10 cellular contexts compared by ENCODE assay signal in genomic region chr2:112724611-112725525, GRCh38. TPM values are rescaled to one million over a fixed set of nuclear protein-coding genes. Genes with fewer than 3 reads are reported as not detected.
DNase-seq lines count a peak whose midpoint lies in the region; ATAC-seq and TF ChIP-seq lines count a peak whose summit lies in the region.
"Had no signal": no experiment of that assay in that cellular context is flagged by ENCODE, and none has a peak within 500 bp of the region (broad histone marks: within the 10 kb centered on the region; RNA-seq: fewer than 3 reads in every experiment).

No MANE protein-coding gene starts in this region.

- no peak overlapping the region for H2AFZ ChIP-seq in HCT116 (ENCODE audit: low read depth, low read length, poor library complexity, severe bottlenecking)

- BruUV-seq in HCT116 (replicated peaks; lab: Mats Ljungman, UMichigan): TSS peak; percentile 42

- no peaks in the 10 kb centered on the region for H3K79me2 ChIP-seq in HCT116 (ENCODE audit: insufficient read depth, low read length)

- in situ Hi-C loops in SK-MEL-5 (cut with HindIII; ENCODE audit: low pct_unique_long_range_greater_than_20kb, low sequenced_read_pairs): no loop called here

- no peaks in the 10 kb centered on the region for H3K27me3 Mint-ChIP-seq in natural killer cell treated with Interleukin-12 subunit alpha and Interleukin-12 subunit beta and Interleukin-15 and Interleukin-18, amount 100 ng/mL, for 72 hours

- 0 out of 2 replicates have a peak overlapping the region, but pooled peaks have one; percentile 16 for H3K9ac ChIP-seq in HCT116 (ENCODE audit: low read length)

- peaks cover 13 to 29% of the 10 kb centered on the region in 2 experiments for H3K4me1 ChIP-seq in HCT116 (ENCODE audit: control insufficient read depth in 1 of 2, insufficient read depth in 2 of 2, low read length in 2 of 2)
- peaks cover 0 to 6% (median 2%) of the 10 kb centered on the region in 4 donors for H3K4me1 ChIP-seq in Peyer's patch
- H3K4me1 ChIP-seq: vagina had no signal

- no peaks in the 10 kb centered on the region for H3K9me3 Mint-ChIP-seq in natural killer cell treated with Interleukin-12 subunit alpha and Interleukin-12 subunit beta and Interleukin-15 and Interleukin-18, amount 100 ng/mL, for 72 hours

- TF ChIP-seq POLR2A in HCT116 (IDR thresholded peaks at IDR 0.05; ENCODE audit: borderline replicate concordance, extremely low read depth, insufficient read depth, insufficient read length): no peak
- no peak for TF ChIP-seq POLR2A in Peyer's patch (IDR thresholded peaks at IDR 0.05)

- H3K4me2 ChIP-seq in HCT116 (ENCODE audit: low read length): peak overlapping the region; percentile 65

- no peaks in the 10 kb centered on the region for H3K36me3 Mint-ChIP-seq in natural killer cell treated with Interleukin-12 subunit alpha and Interleukin-12 subunit beta and Interleukin-15 and Interleukin-18, amount 100 ng/mL, for 72 hours

- H3K36me3 ChIP-seq in HCT116 (ENCODE audit: control insufficient read depth in 1 of 2, insufficient read depth in 2 of 2, low read length in 2 of 2): no peaks in the 10 kb centered on the region
- H3K36me3 ChIP-seq in Peyer's patch: no peaks in the 10 kb centered on the region
- H3K36me3 ChIP-seq: vagina had no signal

- H4K20me1 ChIP-seq in HCT116 (ENCODE audit: insufficient read depth): no peaks in the 10 kb centered on the region

- H3K4me1 Mint-ChIP-seq in natural killer cell treated with Interleukin-12 subunit alpha and Interleukin-12 subunit beta and Interleukin-15 and Interleukin-18, amount 100 ng/mL, for 72 hours (ENCODE audit: low read depth in 2 of 2): peaks cover 0 to 8% of the 10 kb centered on the region in 2 donors

- peak; percentile 40 for ATAC-seq in HCT116
- ATAC-seq in natural killer cell treated with Interleukin-12 subunit alpha and Interleukin-12 subunit beta and Interleukin-15 and Interleukin-18, amount 100 ng/mL, for 72 hours: no peak
- no peak for ATAC-seq in HG02885 (IDR thresholded peaks at IDR 0.05; ENCODE audit: poor library complexity, unreplicated experiment)

- H3K27ac Mint-ChIP-seq in natural killer cell treated with Interleukin-12 subunit alpha and Interleukin-12 subunit beta and Interleukin-15 and Interleukin-18, amount 100 ng/mL, for 72 hours: peak overlapping the region in 1 of 2 donors; percentile 62

- CTCF ChIA-PET in HCT116 (lab: Charles Lee): interaction anchor here (0.5 to 4.6 kb wide), 14 partner anchors 9 to 835 kb away, joined by 3 to 100 read pairs (median 8); partner anchors contain the start of gene CHCHD5

- peak; percentile 48 for DNase-seq in CD1c-positive myeloid dendritic cell (ENCODE audit: extremely low spot score)
- no peak for DNase-seq in HCT116 (ENCODE audit: low read depth, low spot score)
- DNase-seq in SK-MEL-5 (ENCODE audit: low read depth, low spot score): peak; percentile 39
- DNase-seq in iPS-NIHi11 (ENCODE audit: low spot score): peak; percentile 80
- no peak for DNase-seq in activated CD8-positive, alpha-beta memory T cell treated with anti-CD3 and anti-CD28 coated beads, Interleukin-2, amount 50 U/mL, for 4 hours
- no peak for DNase-seq in Peyer's patch
- no peak for DNase-seq in natural killer cell treated with Interleukin-12 subunit alpha and Interleukin-12 subunit beta and Interleukin-15 and Interleukin-18, amount 100 ng/mL, for 72 hours (ENCODE audit: low spot score)

- intact Hi-C loops in HCT116 (cut with micrococcal nuclease): loop anchor here (5.0 kb wide), 3 partner anchors 143 to 838 kb away; partner anchors contain the start of genes CHCHD5 and TTL

- H3K9me2 ChIP-seq in HCT116 (ENCODE audit: insufficient read depth): no peaks in the 10 kb centered on the region

- no peaks in the 10 kb centered on the region for H3K27me3 ChIP-seq in HCT116 (ENCODE audit: insufficient read depth, low read length)
- H3K27me3 ChIP-seq in Peyer's patch: no peaks in the 10 kb centered on the region
- H3K27me3 ChIP-seq: vagina had no signal

- no peak overlapping the region for H3K27ac ChIP-seq in HCT116 (ENCODE audit: low read depth, low read length)
- no peak overlapping the region for H3K27ac ChIP-seq in Peyer's patch
- H3K27ac ChIP-seq: vagina had no signal

- TF ChIP-seq RAD21 in HCT116 (IDR thresholded peaks at IDR 0.05; ENCODE audit: low read depth): peak; percentile 72

- H3K9me3 ChIP-seq in HCT116 (ENCODE audit: control insufficient read depth in 1 of 2, insufficient read depth in 1 of 2, low read depth in 1 of 2, low read length in 2 of 2) (no peaks in the 10 kb centered on the region), Peyer's patch (no peaks in the 10 kb centered on the region)
- H3K9me3 ChIP-seq: vagina had no signal

- RAD21 ChIA-PET in HCT116 (lab: Charles Lee; ENCODE audit: low non-redundant PET in 1 of 2, low total read pairs in 2 of 2, uncharacterized antibody in 2 of 2, unreplicated experiment in 2 of 2): interaction anchor here (0.7 to 3.2 kb wide), 8 partner anchors 32 to 217 kb away, joined by 3 to 35 read pairs (median 6); partner anchors contain the start of gene CHCHD5 (in 2 of the 2)

- POLR2A ChIA-PET in HCT116 (lab: Charles Lee): interaction anchor here (0.9 to 3.5 kb wide), 6 partner anchors 32 to 141 kb away, joined by 3 to 22 read pairs (median 11); partner anchors contain the start of genes CHCHD5 and SLC20A1

- no peak overlapping the region for H3K4me3 ChIP-seq in HCT116 (replicated peaks in 1 of 2; ENCODE audit: low read depth in 1 of 2, low read length in 2 of 2)
- no peak overlapping the region for H3K4me3 ChIP-seq in Peyer's patch
- H3K4me3 ChIP-seq: vagina had no signal

- H3K4me3 Mint-ChIP-seq in natural killer cell treated with Interleukin-12 subunit alpha and Interleukin-12 subunit beta and Interleukin-15 and Interleukin-18, amount 100 ng/mL, for 72 hours: no peak overlapping the region

- peak; percentile 41 to 71 (median 53) for TF ChIP-seq CTCF in HCT116 (IDR thresholded peaks at IDR 0.05 in 2 of 3, conservative IDR thresholded peaks at IDR 0.05 in 1 of 3; ENCODE audit: borderline replicate concordance in 1 of 3, insufficient read depth in 1 of 3, low read depth in 2 of 3, low read length in 2 of 3)
- TF ChIP-seq CTCF in Peyer's patch (IDR thresholded peaks at IDR 0.05): peak in 1 of 6 experiments; percentile 28

TF ChIP-seq in HCT116, 20 proteins besides CTCF, POLR2A, EP300 and RAD21:
- TF ChIP-seq TCF7L2 (IDR thresholded peaks at IDR 0.05; ENCODE audit: borderline replicate concordance, extremely low read depth, insufficient read depth, insufficient read length) (no peak), CEBPB (IDR thresholded peaks at IDR 0.05; ENCODE audit: low read depth) (no peak), ZBTB33 (IDR thresholded peaks at IDR 0.05; ENCODE audit: extremely low read depth, insufficient replicate concordance, low read length) (no peak), ELF1 (IDR thresholded peaks at IDR 0.05; ENCODE audit: borderline replicate concordance, low read depth) (no peak), EZH2phosphoT487 (IDR thresholded peaks at IDR 0.05; ENCODE audit: borderline replicate concordance) (no peak), ZFX (IDR thresholded peaks at IDR 0.05) (no peak), EZH2 (IDR thresholded peaks at IDR 0.05) (no peak), POLR2AphosphoS5 (IDR thresholded peaks at IDR 0.05; ENCODE audit: low read depth, low read length) (no peak), YY1 (IDR thresholded peaks at IDR 0.05; ENCODE audit: extremely low read depth, insufficient replicate concordance, low read depth, low read length) (no peak)
- TF ChIP-seq, protein P1, sequence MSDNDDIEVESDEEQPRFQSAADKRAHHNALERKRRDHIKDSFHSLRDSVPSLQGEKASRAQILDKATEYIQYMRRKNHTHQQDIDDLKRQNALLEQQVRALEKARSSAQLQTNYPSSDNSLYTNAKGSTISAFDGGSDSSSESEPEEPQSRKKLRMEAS (IDR thresholded peaks at IDR 0.05): no peak

RNA-seq across cellular contexts. Expression of gene NT5DC4, which starts 4.0 kb away (rescaled TPM):
- 0.22 TPM for total RNA-seq in HCT116 (2021; ENCODE audit: unreplicated experiment)
- polyA plus RNA-seq in HCT116 (2012): 0.10 and 0.21 TPM in 2 replicates
- total RNA-seq in SK-MEL-5 (2014; rRNA removed; shearing (Covaris generic)): 0.13 TPM in 1 of 2 replicates, not detected in the other
- not detected in 2 replicates for polyA plus RNA-seq in SK-MEL-5 (2015; cell fraction: cytosol; rRNA removed)
- polyA plus RNA-seq in SK-MEL-5 (2015; cell fraction: nucleus; rRNA removed): 1.3 TPM in 1 of 2 replicates, not detected in the other
- 1 to 10 TPM in 1 of 4 donors, not detected in 3; 5.8 TPM for total RNA-seq in Peyer's patch
- total RNA-seq in natural killer cell treated with Interleukin-12 subunit alpha and Interleukin-12 subunit beta and Interleukin-15 and Interleukin-18, amount 100 ng/mL, for 72 hours: not detected
- total RNA-seq: fibroblast of lung, vagina had no signal
- polyA plus RNA-seq: fibroblast of lung had no signal

RNA-seq across cellular contexts. Expression of gene CKAP2L, which starts 39.5 kb away (rescaled TPM):
- total RNA-seq in HCT116 (2021; ENCODE audit: unreplicated experiment): 27.5 TPM
- polyA plus RNA-seq in HCT116 (2012): 8.5 and 13.5 TPM in 2 replicates
- total RNA-seq in SK-MEL-5 (2014; rRNA removed; shearing (Covaris generic)): 7.1 and 7.7 TPM in 2 replicates
- polyA plus RNA-seq in SK-MEL-5 (2015; cell fraction: cytosol; rRNA removed): 7.9 and 14.9 TPM in 2 replicates
- polyA plus RNA-seq in SK-MEL-5 (2015; cell fraction: nucleus; rRNA removed): 7.7 and 10.2 TPM in 2 replicates
- total RNA-seq in Peyer's patch: 10 to 100 TPM in 1 of 4 donors, 1 to 10 TPM in 1, under 1 TPM in 2; 0.54 to 19.0 (median 1.3) TPM
- total RNA-seq in natural killer cell treated with Interleukin-12 subunit alpha and Interleukin-12 subunit beta and Interleukin-15 and Interleukin-18, amount 100 ng/mL, for 72 hours: 10 to 100 TPM; 26.8 to 45.7 TPM

RNA-seq across cellular contexts. Expression of gene IL1A, which starts 59.4 kb away (rescaled TPM):
- total RNA-seq in HCT116 (2021; ENCODE audit: unreplicated experiment) (0.10 TPM), Peyer's patch (not detected)
- polyA plus RNA-seq in HCT116 (2012): 0.17 and 0.19 TPM in 2 replicates
- total RNA-seq in SK-MEL-5 (2014; rRNA removed; shearing (Covaris generic)): not detected in 2 replicates
- polyA plus RNA-seq in SK-MEL-5 (2015; cell fraction: cytosol; rRNA removed): not detected in 2 replicates
- not detected in 2 replicates for polyA plus RNA-seq in SK-MEL-5 (2015; cell fraction: nucleus; rRNA removed)
- 10 to 100 TPM in 1 of 2 donors, under 1 TPM in 1; 0.25 to 12.3 TPM for total RNA-seq in natural killer cell treated with Interleukin-12 subunit alpha and Interleukin-12 subunit beta and Interleukin-15 and Interleukin-18, amount 100 ng/mL, for 72 hours

Comparison
In these comparisons a context has a peak if more than half of its experiments do, and no peak if none do; other contexts are left out.
1. DNase-seq: peak in CD1c-positive myeloid dendritic cell (single experiment), SK-MEL-5 (single experiment) and iPS-NIHi11 (single experiment); none in HCT116 (single experiment), activated CD8-positive, alpha-beta memory T cell treated with anti-CD3 and anti-CD28 coated beads, Interleukin-2, amount 50 U/mL, for 4 hours (single experiment), Peyer's patch (0 of 3) and natural killer cell treated with Interleukin-12 subunit alpha and Interleukin-12 subunit beta and Interleukin-15 and Interleukin-18, amount 100 ng/mL, for 72 hours (single experiment).